In genomic region chr9:126804198-126804695, GRCh38 we compare ENCODE assay signal across 8 cellular contexts. TPM values are rescaled to one million over a fixed set of nuclear protein-coding genes. Genes with fewer than 3 reads are reported as not detected.
DNase-seq lines count a peak whose midpoint lies in the region; ATAC-seq and TF ChIP-seq lines count a peak whose summit lies in the region.

No MANE protein-coding gene starts in this region.

- peak overlapping the region; percentile 100 for H3K4me2 ChIP-seq in SK-N-SH

- 74% methylated on average over 15 of the region's 16 CpGs for WGBS in SK-N-SH (ENCODE audit: low lambda C conversion rate)

- no peak for TF ChIP-seq RAD21 in SK-N-SH (IDR thresholded peaks at IDR 0.05; ENCODE audit: low read length)

- peaks cover 27% of the 10 kb centered on the region for H3K4me1 Mint-ChIP-seq in activated naive CD8-positive, alpha-beta T cell treated with anti-CD3 and anti-CD28 coated beads for 36 hours
- H3K4me1 Mint-ChIP-seq in immature natural killer cell: peaks cover 34 to 54% of the 10 kb centered on the region in 2 donors

- H3K36me3 ChIP-seq in SK-N-SH (replicated peaks in 1 of 2; ENCODE audit: control insufficient read depth in 1 of 2, insufficient read depth in 2 of 2, low read length in 1 of 2) (peaks cover 5 to 16% of the 10 kb centered on the region in 2 experiments), stomach smooth muscle (ENCODE audit: control insufficient read depth in 2 of 2, insufficient read depth in 2 of 2, low read length in 2 of 2) (no peaks in the 10 kb centered on the region)

- peaks cover 30% of the 10 kb centered on the region for H4K20me1 ChIP-seq in SK-N-SH (ENCODE audit: insufficient read depth)

- H3K27ac ChIP-seq in SK-N-SH (ENCODE audit: low read depth in 2 of 2, low read length in 1 of 2): peak overlapping the region in 1 of 2 experiments; percentile 71; a peak in 2 of 4 replicates
- peak overlapping the region; percentile 81 for H3K27ac ChIP-seq in stomach smooth muscle (ENCODE audit: low read length)

- H3K27ac Mint-ChIP-seq in activated naive CD8-positive, alpha-beta T cell treated with anti-CD3 and anti-CD28 coated beads for 36 hours: peak overlapping the region; percentile 94
- peak overlapping the region; percentile 92 to 100 (median 96) for H3K27ac Mint-ChIP-seq in immature natural killer cell

- H3K4me1 ChIP-seq in SK-N-SH (ENCODE audit: control insufficient read depth in 1 of 2, insufficient read depth in 2 of 2, low read depth in 1 of 2, low read length in 1 of 2) (peaks cover 15 to 16% of the 10 kb centered on the region in 2 experiments; a peak in 3 of 4 replicates), stomach smooth muscle (ENCODE audit: control insufficient read depth, insufficient read depth, low read length) (peaks cover 20% of the 10 kb centered on the region)

- H3F3A ChIP-seq in SK-N-SH (replicated peaks; ENCODE audit: insufficient read depth): no peaks in the 10 kb centered on the region

- peaks cover 5% of the 10 kb centered on the region for H3K36me3 Mint-ChIP-seq in activated naive CD8-positive, alpha-beta T cell treated with anti-CD3 and anti-CD28 coated beads for 36 hours
- H3K36me3 Mint-ChIP-seq in immature natural killer cell: peaks cover 0 to 5% (median 4%) of the 10 kb centered on the region in 3 donors

- CTCF ChIA-PET in SK-N-SH (lab: Yijun Ruan, JAX): interaction anchor here (0.9 to 1.5 kb wide), 2 partner anchors 23 to 98 kb away, joined by 4 to 6 read pairs; no protein-coding TSS in a partner anchor

- no peak for TF ChIP-seq EP300 in SK-N-SH (IDR thresholded peaks at IDR 0.05; ENCODE audit: borderline replicate concordance in 1 of 2, low read depth in 1 of 2, low read length in 1 of 2)

- POLR2A ChIA-PET in SK-N-SH (lab: Yijun Ruan, JAX): interaction anchor here (0.6 to 1.6 kb wide), 3 partner anchors 14 to 110 kb away, joined by 3 to 5 read pairs (median 4); partner anchors contain the start of gene RALGPS1

- H3K4me3 ChIP-seq in SK-N-SH (ENCODE audit: low read depth in 2 of 2, low read length in 1 of 2): peak overlapping the region; percentile 82 to 95
- H3K4me3 ChIP-seq in stomach smooth muscle (ENCODE audit: low read length in 2 of 2): peak overlapping the region; percentile 80 to 94

- DNase-seq in SK-N-SH (no peak), immature natural killer cell (no peak), A172 (ENCODE audit: low spot score) (no peak), NCI-H748 treated with DMSO at 0.1 percent for 48 hours (lab: John Stamatoyannopoulos, UW) (no peak)
- DNase-seq in activated naive CD8-positive, alpha-beta T cell treated with anti-CD3 and anti-CD28 coated beads for 36 hours: no peak

- peak overlapping the region; percentile 99 for H2AFZ ChIP-seq in SK-N-SH (ENCODE audit: low read depth)

- no peaks in the 10 kb centered on the region for H3K9me2 ChIP-seq in SK-N-SH

- ATAC-seq in SK-N-SH treated with all-trans-retinoic acid at 6 μM for 48 hours (no peak), HG02840 (IDR thresholded peaks at IDR 0.05; ENCODE audit: low FRiP score, unreplicated experiment) (no peak)

- TF ChIP-seq CTCF in SK-N-SH (IDR thresholded peaks at IDR 0.05): no peak

- no peaks in the 10 kb centered on the region for H3K27me3 ChIP-seq in SK-N-SH (ENCODE audit: insufficient read depth)
- no peaks in the 10 kb centered on the region for H3K27me3 ChIP-seq in stomach smooth muscle (ENCODE audit: control insufficient read depth in 1 of 2, insufficient read depth in 2 of 2, low read length in 2 of 2)

- peaks cover 42% of the 10 kb centered on the region for H3K79me2 ChIP-seq in SK-N-SH (ENCODE audit: insufficient read depth)

- no peaks in the 10 kb centered on the region for H3K27me3 Mint-ChIP-seq in activated naive CD8-positive, alpha-beta T cell treated with anti-CD3 and anti-CD28 coated beads for 36 hours
- H3K27me3 Mint-ChIP-seq in immature natural killer cell (ENCODE audit: low read depth in 3 of 3): peaks cover 6 to 12% (median 11%) of the 10 kb centered on the region in 3 donors

- H3K9me3 ChIP-seq in SK-N-SH (no peaks in the 10 kb centered on the region), stomach smooth muscle (ENCODE audit: control insufficient read depth in 2 of 2, low read length in 2 of 2) (no peaks in the 10 kb centered on the region)

- H3K4me3 Mint-ChIP-seq in activated naive CD8-positive, alpha-beta T cell treated with anti-CD3 and anti-CD28 coated beads for 36 hours: peak overlapping the region; percentile 99
- peak overlapping the region; percentile 86 to 100 (median 99) for H3K4me3 Mint-ChIP-seq in immature natural killer cell

- peak overlapping the region; percentile 83; the same call in 1 of the 2 replicates for H3K9ac ChIP-seq in SK-N-SH
- peak overlapping the region; percentile 50 to 96 for H3K9ac ChIP-seq in stomach smooth muscle (ENCODE audit: low read length in 2 of 2)

- H3K9me3 Mint-ChIP-seq in activated naive CD8-positive, alpha-beta T cell treated with anti-CD3 and anti-CD28 coated beads for 36 hours: peaks cover 3% of the 10 kb centered on the region
- no peaks in the 10 kb centered on the region for H3K9me3 Mint-ChIP-seq in immature natural killer cell

TF ChIP-seq in SK-N-SH, 30 proteins besides CTCF, POLR2A, EP300 and RAD21 (continues in another document):
- TF ChIP-seq EZH2phosphoT487 (IDR thresholded peaks at IDR 0.05; ENCODE audit: borderline replicate concordance, low read depth): no peak
- no peak for TF ChIP-seq SIN3A (IDR thresholded peaks at IDR 0.05; ENCODE audit: borderline replicate concordance, low read depth, low read length)
- no peak for TF ChIP-seq JUND (IDR thresholded peaks at IDR 0.05)

TF ChIP-seq in SK-N-SH treated with all-trans-retinoic acid at 6 μM for 48 hours, 23 proteins besides CTCF, POLR2A, EP300 and RAD21:
- TF ChIP-seq ZC3H10 (CRISPR knock-in tag; IDR thresholded peaks at IDR 0.05): no peak
- TF ChIP-seq ZNF70 (CRISPR knock-in tag; IDR thresholded peaks at IDR 0.05): no peak
- no peak for TF ChIP-seq GLIS3 (CRISPR knock-in tag; IDR thresholded peaks at IDR 0.05)
- TF ChIP-seq TCF4 (CRISPR knock-in tag; IDR thresholded peaks at IDR 0.05; ENCODE audit: borderline replicate concordance): no peak
- TF ChIP-seq ZNF8 (CRISPR knock-in tag; IDR thresholded peaks at IDR 0.05): no peak
- no peak for TF ChIP-seq SNAI2 (CRISPR knock-in tag; IDR thresholded peaks at IDR 0.05)
- no peak for TF ChIP-seq TSHZ2 (CRISPR knock-in tag; IDR thresholded peaks at IDR 0.05)
- no peak for TF ChIP-seq RARB (CRISPR knock-in tag; IDR thresholded peaks at IDR 0.05)

RNA-seq across cellular contexts. Expression of gene ZBTB43, which starts 0.6 kb away (rescaled TPM):
- polyA plus RNA-seq in SK-N-SH (2012; rRNA removed): 3.5 and 4.6 TPM in 2 replicates
- polyA plus RNA-seq in SK-N-SH (2012; cell fraction: cytosol; rRNA removed): 3.5 and 3.7 TPM in 2 replicates
- 4.4 and 8.0 TPM in 2 replicates for polyA plus RNA-seq in SK-N-SH (2012; cell fraction: nucleus; rRNA removed)
- total RNA-seq in activated naive CD8-positive, alpha-beta T cell treated with anti-CD3 and anti-CD28 coated beads for 36 hours: 10 to 100 TPM; 21.5 to 21.6 TPM
- 10 to 100 TPM in 2 of 3 donors, 1 to 10 TPM in 1; 7.0 to 14.6 (median 10.3) TPM for polyA plus RNA-seq in immature natural killer cell
- total RNA-seq in A172 (2014; rRNA removed; shearing (Covaris generic)): 13.3 and 15.0 TPM in 2 replicates

RNA-seq across cellular contexts. Expression of gene ZBTB34, which starts 56.2 kb away (rescaled TPM):
- polyA plus RNA-seq in SK-N-SH (2012; rRNA removed) (2.9 and 4.1 TPM in 2 replicates), immature natural killer cell (1 to 10 TPM in 1 of 3 donors, under 1 TPM in 1, not detected in 1; 0.96 to 1.2 TPM)
- 3.2 and 3.7 TPM in 2 replicates for polyA plus RNA-seq in SK-N-SH (2012; cell fraction: cytosol; rRNA removed)
- polyA plus RNA-seq in SK-N-SH (2012; cell fraction: nucleus; rRNA removed): 3.8 and 4.9 TPM in 2 replicates
- total RNA-seq in activated naive CD8-positive, alpha-beta T cell treated with anti-CD3 and anti-CD28 coated beads for 36 hours: 1 to 10 TPM; 4.4 to 4.7 TPM
- total RNA-seq in A172 (2014; rRNA removed; shearing (Covaris generic)): 5.0 and 5.5 TPM in 2 replicates
